In the genomic region with DNA sequence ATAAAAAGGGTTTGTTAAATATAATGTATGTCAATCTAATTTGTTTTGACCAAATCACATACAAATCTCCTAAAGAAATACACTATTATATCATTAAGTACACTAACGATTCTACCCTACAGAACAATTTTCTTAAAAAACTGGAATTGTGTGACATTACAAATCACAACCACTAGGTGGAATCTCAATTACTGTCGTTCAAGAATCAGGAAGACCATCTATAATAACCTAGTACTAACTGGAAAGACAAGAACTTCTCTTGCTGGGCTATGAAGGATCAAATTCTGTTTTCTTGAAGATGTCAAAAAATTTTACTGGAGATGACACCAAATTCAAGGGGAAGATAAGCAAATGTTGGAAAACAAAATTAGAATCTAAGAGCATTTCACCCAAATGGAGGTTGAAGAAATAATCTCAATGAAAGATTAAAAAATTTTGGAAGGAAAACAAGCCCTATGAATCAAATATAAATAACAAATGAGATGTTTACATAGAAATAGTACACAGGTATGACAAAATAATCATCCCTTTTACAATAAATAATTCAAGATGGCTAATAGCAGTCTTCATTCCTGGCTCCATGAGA, we compare ENCODE assay signal across 8 cellular contexts.
DNase-seq lines count a peak whose midpoint lies in the region; ATAC-seq and TF ChIP-seq lines count a peak whose summit lies in the region.

No MANE protein-coding gene starts in this region.

- H3K27ac ChIP-seq in OCI-LY1 (ENCODE audit: low read depth, low read length, poor library complexity, severe bottlenecking) = peak overlapping the region; percentile 77
- H3K27ac ChIP-seq in osteoblast (ENCODE audit: low read depth, low read length) = no peak overlapping the region

- peaks cover 20% of the 10 kb centered on the region for H3K4me1 Mint-ChIP-seq in activated T-cell treated with anti-CD3 and anti-CD28 coated beads, Interleukin-2, amount 50 U/mL, for 72 hours (ENCODE audit: low read depth)

- H3K79me2 ChIP-seq in OCI-LY1 (ENCODE audit: insufficient read depth, low read length) (no peaks in the 10 kb centered on the region), osteoblast (ENCODE audit: insufficient read depth, low read length) (peaks cover 10% of the 10 kb centered on the region)

- peaks cover 31% of the 10 kb centered on the region; the same call in 1 of the 2 replicates for H3K36me3 ChIP-seq in OCI-LY1 (ENCODE audit: insufficient read depth, low read length)
- peaks cover 12% of the 10 kb centered on the region for H3K36me3 ChIP-seq in osteoblast (ENCODE audit: insufficient read depth, low read length)

- H3K27me3 ChIP-seq in OCI-LY1 (ENCODE audit: insufficient read depth, low read length) (no peaks in the 10 kb centered on the region), osteoblast (ENCODE audit: insufficient read depth, low read length) (no peaks in the 10 kb centered on the region)

- H3K9me3 ChIP-seq in OCI-LY1 (ENCODE audit: low read length) (no peaks in the 10 kb centered on the region), osteoblast (ENCODE audit: low read depth, low read length) (no peaks in the 10 kb centered on the region)

- H3K9me3 Mint-ChIP-seq in activated T-cell treated with anti-CD3 and anti-CD28 coated beads, Interleukin-2, amount 50 U/mL, for 72 hours = no peaks in the 10 kb centered on the region

- no peak for DNase-seq in activated T-cell treated with anti-CD3 and anti-CD28 coated beads, Interleukin-2, amount 50 U/mL, for 72 hours
- no peak for DNase-seq in activated T-cell treated with anti-CD3 and anti-CD28 coated beads, Interleukin-2, amount 50 U/mL, for 48 hours
- DNase-seq in epidermal melanocyte (ENCODE audit: insufficient read length, low spot score) = peak; percentile 28
- no peak for DNase-seq in osteoblast (ENCODE audit: insufficient read length, low spot score, missing footprints)
- no peak for DNase-seq in GM19238 (ENCODE audit: insufficient read length, low spot score)
- DNase-seq in stimulated activated CD4-positive, alpha-beta T cell treated with anti-CD3 and anti-CD28 coated beads, Interleukin-4, amount 100 ng/mL, for 24 hours = no peak

- H3F3A ChIP-seq in OCI-LY1 (ENCODE audit: insufficient read depth, low read length) = no peaks in the 10 kb centered on the region

- peak overlapping the region; percentile 49 for H3K27ac Mint-ChIP-seq in activated T-cell treated with anti-CD3 and anti-CD28 coated beads, Interleukin-2, amount 50 U/mL, for 72 hours

- no peak overlapping the region for H2AFZ ChIP-seq in OCI-LY1 (ENCODE audit: low read length)
- H2AFZ ChIP-seq in osteoblast (ENCODE audit: low read length) = no peak overlapping the region

- peaks cover 25% of the 10 kb centered on the region for H3K4me1 ChIP-seq in OCI-LY1 (ENCODE audit: insufficient read depth, low read length, severe bottlenecking)
- H3K4me1 ChIP-seq in osteoblast (ENCODE audit: insufficient read depth, low read length) = peaks cover 20% of the 10 kb centered on the region

- H3K36me3 Mint-ChIP-seq in activated T-cell treated with anti-CD3 and anti-CD28 coated beads, Interleukin-2, amount 50 U/mL, for 72 hours (ENCODE audit: insufficient read depth in 2 of 2) = peaks cover 8 to 15% of the 10 kb centered on the region in 2 donors

- no peak overlapping the region for H3K4me3 Mint-ChIP-seq in activated T-cell treated with anti-CD3 and anti-CD28 coated beads, Interleukin-2, amount 50 U/mL, for 72 hours

- H3K9ac ChIP-seq in OCI-LY1 (ENCODE audit: low read length) = no peak overlapping the region

- TF ChIP-seq CTCF in OCI-LY1 (IDR thresholded peaks at IDR 0.05; ENCODE audit: low read length) (peak; percentile 58), osteoblast (IDR thresholded peaks at IDR 0.05; ENCODE audit: extremely low read depth, low read depth, low read length) (peak; percentile 54)

- no peaks in the 10 kb centered on the region for H3K9me2 ChIP-seq in OCI-LY1 (ENCODE audit: low read depth, low read length)

- no peaks in the 10 kb centered on the region for H3K27me3 Mint-ChIP-seq in activated T-cell treated with anti-CD3 and anti-CD28 coated beads, Interleukin-2, amount 50 U/mL, for 72 hours (ENCODE audit: low read depth)

- H4K20me1 ChIP-seq in OCI-LY1 (ENCODE audit: insufficient read depth, low read length) (no peaks in the 10 kb centered on the region), osteoblast (ENCODE audit: insufficient read depth, low read length) (peaks cover 6% of the 10 kb centered on the region)

- ATAC-seq in activated T-cell treated with anti-CD3 and anti-CD28 coated beads, Interleukin-2, amount 50 U/mL, for 72 hours (replicated peaks in 1 of 2) = no peak
- peak; percentile 73 for ATAC-seq in HG02938 (IDR thresholded peaks at IDR 0.05; ENCODE audit: unreplicated experiment)

- no peak overlapping the region for H3K4me3 ChIP-seq in OCI-LY1 (ENCODE audit: low read depth, low read length, poor library complexity, severe bottlenecking)
- H3K4me3 ChIP-seq in osteoblast (ENCODE audit: insufficient read depth, low read length) = no peak overlapping the region

- H3K4me2 ChIP-seq in OCI-LY1 (ENCODE audit: low read length) = no peak overlapping the region
- no peak overlapping the region for H3K4me2 ChIP-seq in osteoblast (ENCODE audit: insufficient read depth, low read length)
